9 cellular contexts compared by ENCODE assay signal in the genomic region with DNA sequence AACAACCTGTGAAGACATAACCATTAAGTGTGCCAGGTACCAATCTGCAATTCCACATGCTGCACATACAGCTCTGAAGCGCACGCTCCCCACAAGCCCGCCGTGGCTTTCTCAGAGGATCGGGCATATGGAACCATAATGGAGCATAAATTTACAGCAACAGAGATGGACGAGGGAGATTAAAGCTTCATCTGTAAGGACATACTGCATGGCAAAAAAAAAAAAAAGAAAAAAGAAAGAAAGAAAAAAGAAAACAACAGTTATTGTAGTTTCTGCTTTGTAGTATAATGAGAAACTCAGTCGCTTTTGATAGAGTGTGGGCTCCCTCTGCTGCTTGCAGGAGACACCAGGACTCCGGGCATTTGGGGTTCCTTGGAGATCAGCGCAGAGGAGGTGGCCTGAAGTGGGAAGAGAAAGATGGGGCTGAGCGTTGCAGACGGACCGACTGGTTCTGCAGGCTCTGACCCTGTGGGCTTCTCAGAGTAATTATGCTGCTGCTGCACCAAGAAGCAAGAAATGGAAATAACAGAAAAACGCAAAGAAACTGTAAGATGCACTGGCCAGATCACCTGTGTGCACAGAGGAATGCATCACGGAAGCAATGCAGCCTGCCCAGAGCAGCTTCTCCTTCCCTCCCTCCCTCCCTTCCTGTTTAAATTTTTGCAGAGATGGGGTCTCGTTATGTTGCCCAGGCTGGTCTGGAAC. TPM values are rescaled to one million over a fixed set of nuclear protein-coding genes. Genes with fewer than 3 reads are reported as not detected.
A peak's percentile ranks its signal among the peaks of the same experiment; 100 is the strongest.
DNase-seq lines count a peak whose midpoint lies in the region; ATAC-seq and TF ChIP-seq lines count a peak whose summit lies in the region.
"Had no signal": no experiment of that assay in that cellular context is flagged by ENCODE, and none has a peak within 500 bp of the region (broad histone marks: within the 10 kb centered on the region; RNA-seq: fewer than 3 reads in every experiment).

No MANE protein-coding gene starts in this region.

- H3K4me3 ChIP-seq in KMS-11 (IDR thresholded peaks at IDR 0.05; ENCODE audit: insufficient read depth, low read depth, low read length), result no peak overlapping the region
- no peak overlapping the region for H3K4me3 ChIP-seq in heart right ventricle
- H3K4me3 ChIP-seq in psoas muscle, result no peak overlapping the region

- H4K20me1 ChIP-seq in KMS-11 (ENCODE audit: insufficient read depth), result no peaks in the 10 kb centered on the region

- no peaks in the 10 kb centered on the region for H3K9me3 ChIP-seq in heart right ventricle
- no peaks in the 10 kb centered on the region for H3K9me3 ChIP-seq in psoas muscle

- no peak overlapping the region for H2AFZ ChIP-seq in KMS-11 (ENCODE audit: low read depth)

- peak; percentile 63 for DNase-seq in EL
- peak; percentile 76 for DNase-seq in RKO (ENCODE audit: low spot score)
- DNase-seq in activated naive CD8-positive, alpha-beta T cell treated with anti-CD3 and anti-CD28 coated beads for 36 hours, result peak; percentile 41
- DNase-seq in heart right ventricle, result peak in 1 of 2 donors; percentile 34
- DNase-seq in psoas muscle, result peak in 1 of 2 donors; percentile 9

- H3K9me3 Mint-ChIP-seq in activated naive CD8-positive, alpha-beta T cell treated with anti-CD3 and anti-CD28 coated beads for 36 hours, result no peaks in the 10 kb centered on the region
- H3K9me3 Mint-ChIP-seq: activated naive CD4-positive, alpha-beta T cell treated with anti-CD3 and anti-CD28 coated beads, Interleukin-2, amount 50 U/mL, for 24 hours had no signal

- no peaks in the 10 kb centered on the region for H3K27me3 ChIP-seq in KMS-11 (ENCODE audit: insufficient read depth, low read depth)
- H3K27me3 ChIP-seq in heart right ventricle, result peaks cover 0 to 40% (median 32%) of the 10 kb centered on the region in 7 donors
- peaks cover 0 to 15% (median 6%) of the 10 kb centered on the region in 3 donors for H3K27me3 ChIP-seq in psoas muscle (ENCODE audit: insufficient read depth in 3 of 3, low read length in 2 of 3)

- H3K36me3 Mint-ChIP-seq in activated naive CD8-positive, alpha-beta T cell treated with anti-CD3 and anti-CD28 coated beads for 36 hours, result no peaks in the 10 kb centered on the region
- H3K36me3 Mint-ChIP-seq: activated naive CD4-positive, alpha-beta T cell treated with anti-CD3 and anti-CD28 coated beads, Interleukin-2, amount 50 U/mL, for 24 hours had no signal

- no peaks in the 10 kb centered on the region for H3K79me2 ChIP-seq in KMS-11 (ENCODE audit: insufficient read depth, low read depth)

- TF ChIP-seq CTCF in KMS-11 (conservative IDR thresholded peaks at IDR 0.05; ENCODE audit: low read depth, low read length) (peak; percentile 78), heart right ventricle (IDR thresholded peaks at IDR 0.05) (peak; percentile 14 to 76 (median 64)), psoas muscle (IDR thresholded peaks at IDR 0.05) (peak; percentile 50)

- H3K36me3 ChIP-seq in KMS-11 (ENCODE audit: insufficient read depth) (no peaks in the 10 kb centered on the region), heart right ventricle (no peaks in the 10 kb centered on the region), psoas muscle (ENCODE audit: insufficient read depth in 1 of 2, low read depth in 1 of 2) (no peaks in the 10 kb centered on the region)

- no peak overlapping the region for H3K4me2 ChIP-seq in KMS-11

- ATAC-seq in heart right ventricle, result peak in 7 of 8 donors; percentile 51 to 84 (median 76)
- peak in 2 of 4 donors; percentile 51 to 70 for ATAC-seq in psoas muscle
- ATAC-seq in HG03439 (IDR thresholded peaks at IDR 0.05; ENCODE audit: unreplicated experiment), result no peak
- no peak for ATAC-seq in HG03159 (IDR thresholded peaks at IDR 0.05; ENCODE audit: unreplicated experiment)

- H3K4me1 ChIP-seq in KMS-11 (ENCODE audit: low read depth, poor library complexity, severe bottlenecking) (no peaks in the 10 kb centered on the region), heart right ventricle (peaks cover 0 to 3% (median 0%) of the 10 kb centered on the region in 9 donors), psoas muscle (no peaks in the 10 kb centered on the region)

- WGBS in heart right ventricle, 2 donors, result 33 to 36% methylated on average over 15 of the region's 15 CpGs
- 31 to 35% (median 33%) methylated on average over 15 of the region's 15 CpGs for WGBS in psoas muscle, 3 donors

- H3K27ac ChIP-seq in KMS-11 (no peak overlapping the region), heart right ventricle (no peak overlapping the region), psoas muscle (no peak overlapping the region)

- peaks cover 9% of the 10 kb centered on the region for H3K4me1 Mint-ChIP-seq in activated naive CD8-positive, alpha-beta T cell treated with anti-CD3 and anti-CD28 coated beads for 36 hours

- H3K27me3 Mint-ChIP-seq in activated naive CD8-positive, alpha-beta T cell treated with anti-CD3 and anti-CD28 coated beads for 36 hours, result peaks cover 30% of the 10 kb centered on the region

- H3K4me3 Mint-ChIP-seq in activated naive CD8-positive, alpha-beta T cell treated with anti-CD3 and anti-CD28 coated beads for 36 hours, result no peak overlapping the region
- H3K4me3 Mint-ChIP-seq: activated naive CD4-positive, alpha-beta T cell treated with anti-CD3 and anti-CD28 coated beads, Interleukin-2, amount 50 U/mL, for 24 hours had no signal

- H3K9ac ChIP-seq in KMS-11, result no peak overlapping the region

- H3K27ac Mint-ChIP-seq in activated naive CD8-positive, alpha-beta T cell treated with anti-CD3 and anti-CD28 coated beads for 36 hours, result no peak overlapping the region
- H3K27ac Mint-ChIP-seq: activated naive CD4-positive, alpha-beta T cell treated with anti-CD3 and anti-CD28 coated beads, Interleukin-2, amount 50 U/mL, for 24 hours had no signal

- intact Hi-C loops in heart right ventricle (cut with DNase I), result loop anchor here in 8 of 10 donors (1.0 to 10.0 kb wide), 8 partner anchors 225 to 285 kb away; partner anchors contain the start of gene ZNF507 (in 1 of the 8)
- intact Hi-C loops in psoas muscle (cut with DNase I), result loop anchor here (5.0 kb wide), 1 partner anchor 228 kb away; no protein-coding TSS in a partner anchor

RNA-seq across cellular contexts. Expression of gene PDCD5, which starts 10.8 kb away (rescaled TPM):
- 100 to 1,000 TPM; 243 to 264 TPM for total RNA-seq in activated naive CD8-positive, alpha-beta T cell treated with anti-CD3 and anti-CD28 coated beads for 36 hours
- total RNA-seq in heart right ventricle (100 to 1,000 TPM in 7 of 10 donors, 10 to 100 TPM in 3; 84.3 to 172 (median 103) TPM), psoas muscle (100 to 1,000 TPM in 2 of 4 donors, 10 to 100 TPM in 2; 86.5 to 173 (median 100) TPM)
- polyA plus RNA-seq in heart right ventricle (100 to 1,000 TPM; 239 to 349 TPM), psoas muscle (100 to 1,000 TPM; 112 to 186 (median 171) TPM)

Comparison
In these comparisons a context has a peak if more than half of its experiments do, and no peak if none do; other contexts are left out.
1. ATAC-seq: peak in heart right ventricle (7 of 8); none in HG03439 (single experiment) and HG03159 (single experiment).
2. Peak in every context shown above with its lines, with median percentiles within 50 percentile points of each other: CTCF ChIP-seq.